In the genomic region with DNA sequence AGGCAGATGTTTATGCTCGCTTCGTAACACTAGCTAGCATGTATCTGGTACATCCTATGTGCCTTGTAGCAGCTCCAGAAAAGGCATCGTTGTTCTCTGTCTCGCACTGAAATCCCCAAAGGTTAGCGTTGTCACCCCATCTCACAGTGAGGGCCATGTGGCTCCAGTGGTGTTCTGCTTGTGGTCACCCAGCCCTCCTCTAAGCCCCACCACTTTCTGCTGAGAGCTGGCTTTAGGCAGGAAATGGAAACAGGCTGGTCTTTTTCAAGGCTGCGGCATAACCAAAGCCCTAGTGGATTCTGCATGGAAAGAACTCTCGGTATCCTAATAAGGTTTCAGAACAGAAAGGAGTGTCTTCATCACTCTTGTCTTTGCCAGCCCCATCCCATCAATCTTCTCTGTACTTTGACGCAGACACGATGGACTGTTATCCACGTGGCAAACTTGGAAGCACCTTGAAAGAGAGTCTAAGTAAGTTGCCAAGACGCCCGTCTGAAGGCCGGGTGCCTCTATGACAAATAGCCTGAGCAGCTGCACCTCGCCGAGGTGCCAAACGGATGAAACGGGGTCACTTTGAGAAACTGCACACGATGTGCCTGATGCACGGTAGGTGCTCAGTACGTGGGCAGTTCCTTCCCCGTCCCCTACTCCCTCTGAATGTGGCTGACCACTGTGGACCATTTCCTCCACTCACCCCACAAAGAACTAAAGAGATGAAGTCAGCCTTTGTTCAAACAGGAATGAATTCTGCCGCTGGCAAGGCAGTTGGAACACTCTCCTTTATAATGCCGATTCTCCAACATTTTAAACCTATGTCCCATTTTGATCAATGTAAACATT, we compare ENCODE assay signal across 2 cellular contexts.
TF ChIP-seq lines count a peak whose summit lies in the region.

No MANE protein-coding gene starts in this region.

TF ChIP-seq in K562, 482 proteins besides CTCF, POLR2A, EP300 and RAD21 (continued from another document):
- TF ChIP-seq, protein P1, sequence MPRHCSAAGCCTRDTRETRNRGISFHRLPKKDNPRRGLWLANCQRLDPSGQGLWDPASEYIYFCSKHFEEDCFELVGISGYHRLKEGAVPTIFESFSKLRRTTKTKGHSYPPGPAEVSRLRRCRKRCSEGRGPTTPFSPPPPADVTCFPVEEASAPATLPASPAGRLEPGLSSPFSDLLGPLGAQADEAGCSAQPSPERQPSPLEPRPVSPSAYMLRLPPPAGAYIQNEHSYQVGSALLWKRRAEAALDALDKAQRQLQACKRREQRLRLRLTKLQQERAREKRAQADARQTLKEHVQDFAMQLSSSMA (CRISPR knock-in tag; IDR thresholded peaks at IDR 0.05) = no peak
- TF ChIP-seq CBFA2T3 (IDR thresholded peaks at IDR 0.05) (no peak), ZNF408 (CRISPR knock-in tag; IDR thresholded peaks at IDR 0.05; ENCODE audit: low read depth) (no peak)
- TF ChIP-seq, protein P2, sequence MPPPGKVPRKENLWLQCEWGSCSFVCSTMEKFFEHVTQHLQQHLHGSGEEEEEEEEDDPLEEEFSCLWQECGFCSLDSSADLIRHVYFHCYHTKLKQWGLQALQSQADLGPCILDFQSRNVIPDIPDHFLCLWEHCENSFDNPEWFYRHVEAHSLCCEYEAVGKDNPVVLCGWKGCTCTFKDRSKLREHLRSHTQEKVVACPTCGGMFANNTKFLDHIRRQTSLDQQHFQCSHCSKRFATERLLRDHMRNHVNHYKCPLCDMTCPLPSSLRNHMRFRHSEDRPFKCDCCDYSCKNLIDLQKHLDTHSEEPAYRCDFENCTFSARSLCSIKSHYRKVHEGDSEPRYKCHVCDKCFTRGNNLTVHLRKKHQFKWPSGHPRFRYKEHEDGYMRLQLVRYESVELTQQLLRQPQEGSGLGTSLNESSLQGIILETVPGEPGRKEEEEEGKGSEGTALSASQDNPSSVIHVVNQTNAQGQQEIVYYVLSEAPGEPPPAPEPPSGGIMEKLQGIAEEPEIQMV (tag; conservative IDR thresholded peaks at IDR 0.05; ENCODE audit: low read depth) = no peak

TF ChIP-seq in WTC11, 78 proteins besides CTCF, POLR2A, EP300 and RAD21 (continued from another document):
- TF ChIP-seq, protein P3, sequence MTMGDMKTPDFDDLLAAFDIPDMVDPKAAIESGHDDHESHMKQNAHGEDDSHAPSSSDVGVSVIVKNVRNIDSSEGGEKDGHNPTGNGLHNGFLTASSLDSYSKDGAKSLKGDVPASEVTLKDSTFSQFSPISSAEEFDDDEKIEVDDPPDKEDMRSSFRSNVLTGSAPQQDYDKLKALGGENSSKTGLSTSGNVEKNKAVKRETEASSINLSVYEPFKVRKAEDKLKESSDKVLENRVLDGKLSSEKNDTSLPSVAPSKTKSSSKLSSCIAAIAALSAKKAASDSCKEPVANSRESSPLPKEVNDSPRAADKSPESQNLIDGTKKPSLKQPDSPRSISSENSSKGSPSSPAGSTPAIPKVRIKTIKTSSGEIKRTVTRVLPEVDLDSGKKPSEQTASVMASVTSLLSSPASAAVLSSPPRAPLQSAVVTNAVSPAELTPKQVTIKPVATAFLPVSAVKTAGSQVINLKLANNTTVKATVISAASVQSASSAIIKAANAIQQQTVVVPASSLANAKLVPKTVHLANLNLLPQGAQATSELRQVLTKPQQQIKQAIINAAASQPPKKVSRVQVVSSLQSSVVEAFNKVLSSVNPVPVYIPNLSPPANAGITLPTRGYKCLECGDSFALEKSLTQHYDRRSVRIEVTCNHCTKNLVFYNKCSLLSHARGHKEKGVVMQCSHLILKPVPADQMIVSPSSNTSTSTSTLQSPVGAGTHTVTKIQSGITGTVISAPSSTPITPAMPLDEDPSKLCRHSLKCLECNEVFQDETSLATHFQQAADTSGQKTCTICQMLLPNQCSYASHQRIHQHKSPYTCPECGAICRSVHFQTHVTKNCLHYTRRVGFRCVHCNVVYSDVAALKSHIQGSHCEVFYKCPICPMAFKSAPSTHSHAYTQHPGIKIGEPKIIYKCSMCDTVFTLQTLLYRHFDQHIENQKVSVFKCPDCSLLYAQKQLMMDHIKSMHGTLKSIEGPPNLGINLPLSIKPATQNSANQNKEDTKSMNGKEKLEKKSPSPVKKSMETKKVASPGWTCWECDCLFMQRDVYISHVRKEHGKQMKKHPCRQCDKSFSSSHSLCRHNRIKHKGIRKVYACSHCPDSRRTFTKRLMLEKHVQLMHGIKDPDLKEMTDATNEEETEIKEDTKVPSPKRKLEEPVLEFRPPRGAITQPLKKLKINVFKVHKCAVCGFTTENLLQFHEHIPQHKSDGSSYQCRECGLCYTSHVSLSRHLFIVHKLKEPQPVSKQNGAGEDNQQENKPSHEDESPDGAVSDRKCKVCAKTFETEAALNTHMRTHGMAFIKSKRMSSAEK (CRISPR knock-in tag; IDR thresholded peaks at IDR 0.05; ENCODE audit: borderline replicate concordance) = no peak
- TF ChIP-seq CREM (CRISPR knock-in tag; IDR thresholded peaks at IDR 0.05) (no peak), TEAD4 (CRISPR knock-in tag; IDR thresholded peaks at IDR 0.05) (no peak), SMAD3 (CRISPR knock-in tag; IDR thresholded peaks at IDR 0.05; ENCODE audit: borderline replicate concordance) (no peak), MYBL2 (CRISPR knock-in tag; IDR thresholded peaks at IDR 0.05) (no peak), ELF4 (CRISPR knock-in tag; IDR thresholded peaks at IDR 0.05; ENCODE audit: low read depth) (no peak), ZBTB21 (CRISPR knock-in tag; IDR thresholded peaks at IDR 0.05; ENCODE audit: borderline replicate concordance) (no peak), RORB (CRISPR knock-in tag; IDR thresholded peaks at IDR 0.05) (no peak), JAZF1 (CRISPR knock-in tag; IDR thresholded peaks at IDR 0.05) (no peak), ATF1 (CRISPR knock-in tag; IDR thresholded peaks at IDR 0.05) (no peak), TP53 (CRISPR knock-in tag; IDR thresholded peaks at IDR 0.05) (no peak)
- TF ChIP-seq, protein P4, sequence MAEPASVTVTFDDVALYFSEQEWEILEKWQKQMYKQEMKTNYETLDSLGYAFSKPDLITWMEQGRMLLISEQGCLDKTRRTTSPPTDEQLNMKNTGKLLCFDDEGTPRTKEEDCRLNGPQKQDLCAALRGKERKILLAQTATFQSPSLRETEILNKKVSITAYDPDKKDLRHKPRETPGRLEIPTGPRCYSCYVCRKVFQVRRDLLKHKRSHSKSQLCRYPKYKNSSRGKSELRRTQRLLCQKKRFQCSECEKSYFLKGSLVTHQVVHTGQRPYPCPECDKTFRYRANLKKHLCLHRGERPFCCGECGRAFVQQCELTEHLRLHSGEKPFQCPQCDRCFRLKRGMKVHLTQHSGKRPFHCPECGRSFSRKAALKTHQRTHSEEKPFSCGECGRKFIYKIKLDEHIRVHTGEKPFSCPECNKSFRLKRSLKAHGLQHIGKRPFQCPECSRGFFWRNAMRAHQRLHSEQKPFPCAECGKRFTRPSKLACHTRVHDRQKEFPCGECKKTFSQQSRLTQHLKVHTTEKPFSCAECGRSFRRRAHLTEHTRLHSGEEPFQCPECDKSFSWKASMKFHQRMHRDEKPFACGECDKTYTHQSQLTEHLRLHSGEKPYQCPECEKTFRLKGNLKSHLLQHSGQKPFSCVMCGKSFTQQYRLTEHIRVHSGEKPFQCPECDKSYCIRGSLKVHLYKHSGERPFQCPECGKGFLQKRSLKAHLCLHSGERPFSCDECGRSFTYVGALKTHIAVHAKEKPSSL (CRISPR knock-in tag; conservative IDR thresholded peaks at IDR 0.05) = no peak
- TF ChIP-seq, protein P5, sequence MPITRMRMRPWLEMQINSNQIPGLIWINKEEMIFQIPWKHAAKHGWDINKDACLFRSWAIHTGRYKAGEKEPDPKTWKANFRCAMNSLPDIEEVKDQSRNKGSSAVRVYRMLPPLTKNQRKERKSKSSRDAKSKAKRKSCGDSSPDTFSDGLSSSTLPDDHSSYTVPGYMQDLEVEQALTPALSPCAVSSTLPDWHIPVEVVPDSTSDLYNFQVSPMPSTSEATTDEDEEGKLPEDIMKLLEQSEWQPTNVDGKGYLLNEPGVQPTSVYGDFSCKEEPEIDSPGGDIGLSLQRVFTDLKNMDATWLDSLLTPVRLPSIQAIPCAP (CRISPR knock-in tag; IDR thresholded peaks at IDR 0.05) = no peak
- TF ChIP-seq, protein P6, sequence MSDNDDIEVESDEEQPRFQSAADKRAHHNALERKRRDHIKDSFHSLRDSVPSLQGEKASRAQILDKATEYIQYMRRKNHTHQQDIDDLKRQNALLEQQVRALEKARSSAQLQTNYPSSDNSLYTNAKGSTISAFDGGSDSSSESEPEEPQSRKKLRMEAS (CRISPR knock-in tag; IDR thresholded peaks at IDR 0.05) = no peak
- TF ChIP-seq, protein P7, sequence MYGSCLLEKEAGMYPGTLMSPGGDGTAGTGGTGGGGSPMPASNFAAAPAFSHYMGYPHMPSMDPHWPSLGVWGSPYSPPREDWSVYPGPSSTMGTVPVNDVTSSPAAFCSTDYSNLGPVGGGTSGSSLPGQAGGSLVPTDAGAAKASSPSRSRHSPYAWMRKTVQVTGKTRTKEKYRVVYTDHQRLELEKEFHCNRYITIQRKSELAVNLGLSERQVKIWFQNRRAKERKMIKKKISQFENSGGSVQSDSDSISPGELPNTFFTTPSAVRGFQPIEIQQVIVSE (CRISPR knock-in tag; IDR thresholded peaks at IDR 0.05; ENCODE audit: borderline replicate concordance) = no peak
- TF ChIP-seq, protein P8, sequence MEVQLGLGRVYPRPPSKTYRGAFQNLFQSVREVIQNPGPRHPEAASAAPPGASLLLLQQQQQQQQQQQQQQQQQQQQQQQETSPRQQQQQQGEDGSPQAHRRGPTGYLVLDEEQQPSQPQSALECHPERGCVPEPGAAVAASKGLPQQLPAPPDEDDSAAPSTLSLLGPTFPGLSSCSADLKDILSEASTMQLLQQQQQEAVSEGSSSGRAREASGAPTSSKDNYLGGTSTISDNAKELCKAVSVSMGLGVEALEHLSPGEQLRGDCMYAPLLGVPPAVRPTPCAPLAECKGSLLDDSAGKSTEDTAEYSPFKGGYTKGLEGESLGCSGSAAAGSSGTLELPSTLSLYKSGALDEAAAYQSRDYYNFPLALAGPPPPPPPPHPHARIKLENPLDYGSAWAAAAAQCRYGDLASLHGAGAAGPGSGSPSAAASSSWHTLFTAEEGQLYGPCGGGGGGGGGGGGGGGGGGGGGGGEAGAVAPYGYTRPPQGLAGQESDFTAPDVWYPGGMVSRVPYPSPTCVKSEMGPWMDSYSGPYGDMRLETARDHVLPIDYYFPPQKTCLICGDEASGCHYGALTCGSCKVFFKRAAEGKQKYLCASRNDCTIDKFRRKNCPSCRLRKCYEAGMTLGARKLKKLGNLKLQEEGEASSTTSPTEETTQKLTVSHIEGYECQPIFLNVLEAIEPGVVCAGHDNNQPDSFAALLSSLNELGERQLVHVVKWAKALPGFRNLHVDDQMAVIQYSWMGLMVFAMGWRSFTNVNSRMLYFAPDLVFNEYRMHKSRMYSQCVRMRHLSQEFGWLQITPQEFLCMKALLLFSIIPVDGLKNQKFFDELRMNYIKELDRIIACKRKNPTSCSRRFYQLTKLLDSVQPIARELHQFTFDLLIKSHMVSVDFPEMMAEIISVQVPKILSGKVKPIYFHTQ (CRISPR knock-in tag; IDR thresholded peaks at IDR 0.05) = no peak
